In genomic region chr10:123993534-123994416, GRCh38 we compare ENCODE assay signal across 11 cellular contexts.
A peak's percentile ranks its signal among the peaks of the same experiment; 100 is the strongest.
DNase-seq lines count a peak whose midpoint lies in the region; TF ChIP-seq lines count a peak whose summit lies in the region.
"Had no signal": no experiment of that assay in that cellular context is flagged by ENCODE, and none has a peak within 500 bp of the region (broad histone marks: within the 10 kb centered on the region; RNA-seq: fewer than 3 reads in every experiment).

No MANE protein-coding gene starts in this region.

- 0 out of 2 replicates have a peak, but pooled peaks cover 6% of the 10 kb centered on the region for H3K27me3 ChIP-seq in OCI-LY3 (ENCODE audit: low read depth, low read length)
- H3K27me3 ChIP-seq in iPS-15b (ENCODE audit: control insufficient read depth, insufficient read depth, low read length) = peaks cover 47% of the 10 kb centered on the region
- peaks cover 26 to 33% (median 32%) of the 10 kb centered on the region in 3 donors for H3K27me3 ChIP-seq in skeletal muscle tissue (ENCODE audit: control insufficient read depth in 3 of 3, insufficient read depth in 3 of 3, low read length in 3 of 3)
- H3K27me3 ChIP-seq in stomach = peaks cover 0 to 58% (median 44%) of the 10 kb centered on the region in 3 donors

- peak overlapping the region; percentile 97 for H3K4me2 ChIP-seq in OCI-LY3 (ENCODE audit: low read length)

- H3K9me3 ChIP-seq in OCI-LY3 (ENCODE audit: insufficient read depth, low read length) (no peaks in the 10 kb centered on the region), iPS-15b (ENCODE audit: control insufficient read depth, insufficient read depth, low read length) (no peaks in the 10 kb centered on the region), skeletal muscle tissue (ENCODE audit: control insufficient read depth in 3 of 3, low read length in 3 of 3) (no peaks in the 10 kb centered on the region), stomach (no peaks in the 10 kb centered on the region)
- H3K9me3 ChIP-seq: MG63, sigmoid colon, thyroid gland had no signal

- CTCF ChIA-PET in GM10248 (lab: Yijun Ruan, JAX) = interaction anchor here (1.0 to 13.9 kb wide), 36 partner anchors 8 to 439 kb away, joined by 3 to 341 read pairs (median 4); no protein-coding TSS in a partner anchor

- peak; percentile 14 for DNase-seq in GM10248 (ENCODE audit: extremely low spot score)
- no peak for DNase-seq in NOMO-1 treated with DMSO at 0.1 percent for 48 hours (lab: John Stamatoyannopoulos, UW; ENCODE audit: unreplicated experiment)
- DNase-seq in stomach = no peak
- DNase-seq in stimulated activated CD4-positive, alpha-beta T cell treated with anti-CD3 and anti-CD28 coated beads, Interleukin-4, amount 100 ng/mL, for 4 hours = no peak
- DNase-seq in NCI-H1694 treated with DMSO at 0.1 percent for 48 hours (lab: John Stamatoyannopoulos, UW) = no peak

- TF ChIP-seq POLR2A in stomach (IDR thresholded peaks at IDR 0.05) = no peak

- intact Hi-C loops in stomach (cut with DNase I; ENCODE audit: low total_unique reads) = loop anchor here (2.0 kb wide), 1 partner anchor 395 kb away; no protein-coding TSS in a partner anchor

- TF ChIP-seq EP300 in stomach (IDR thresholded peaks at IDR 0.05) = no peak

- POLR2A ChIA-PET in GM10248 (lab: Yijun Ruan, JAX) = no interaction called here

- H2AFZ ChIP-seq in OCI-LY3 (ENCODE audit: low read depth, low read length) = peak overlapping the region; percentile 46; the same call in 1 of the 2 replicates

- H3K79me2 ChIP-seq in OCI-LY3 (ENCODE audit: low read length) = no peaks in the 10 kb centered on the region

- no peak for TF ChIP-seq CTCF in GM10248 (IDR thresholded peaks at IDR 0.05; ENCODE audit: control extremely low read depth, extremely low read depth, low read depth, missing control alignments)
- no peak for TF ChIP-seq CTCF in OCI-LY3 (IDR thresholded peaks at IDR 0.05; ENCODE audit: low read depth, low read length)
- no peak for TF ChIP-seq CTCF in stomach (IDR thresholded peaks at IDR 0.05)

- H3K4me3 ChIP-seq in OCI-LY3 (ENCODE audit: low read length) = peak overlapping the region; percentile 95
- peak overlapping the region; percentile 32 for H3K4me3 ChIP-seq in iPS-15b (ENCODE audit: low read depth, low read length)
- no peak overlapping the region for H3K4me3 ChIP-seq in skeletal muscle tissue (ENCODE audit: low read length in 3 of 3)
- H3K4me3 ChIP-seq in stomach = peak overlapping the region in 2 of 4 donors; percentile 24 to 25
- H3K4me3 ChIP-seq: thyroid gland had no signal

- H3K27ac ChIP-seq in OCI-LY3 (ENCODE audit: low read length) = no peak overlapping the region
- no peak overlapping the region for H3K27ac ChIP-seq in skeletal muscle tissue (ENCODE audit: low read depth, low read length)
- H3K27ac ChIP-seq in stomach = peak overlapping the region in 1 of 5 donors; percentile 65
- H3K27ac ChIP-seq: thyroid gland had no signal

- peaks cover 7% of the 10 kb centered on the region; the same call in 1 of the 2 replicates for H3K4me1 ChIP-seq in OCI-LY3 (ENCODE audit: low read length)
- no peaks in the 10 kb centered on the region for H3K4me1 ChIP-seq in iPS-15b (ENCODE audit: control insufficient read depth, insufficient read depth, low read length)
- peaks cover 11 to 26% (median 15%) of the 10 kb centered on the region in 3 donors for H3K4me1 ChIP-seq in skeletal muscle tissue (ENCODE audit: control insufficient read depth in 3 of 3, insufficient read depth in 3 of 3, low read length in 3 of 3)
- H3K4me1 ChIP-seq in stomach = peaks cover 19 to 45% (median 32%) of the 10 kb centered on the region in 4 donors

- H3K36me3 ChIP-seq in OCI-LY3 (replicated peaks; ENCODE audit: low read depth, low read length) (no peaks in the 10 kb centered on the region), iPS-15b (ENCODE audit: control insufficient read depth, insufficient read depth, low read length) (no peaks in the 10 kb centered on the region), skeletal muscle tissue (ENCODE audit: control insufficient read depth in 3 of 3, insufficient read depth in 3 of 3, low read length in 3 of 3) (no peaks in the 10 kb centered on the region), stomach (no peaks in the 10 kb centered on the region)
- H3K36me3 ChIP-seq: MG63, sigmoid colon, thyroid gland had no signal

- no peaks in the 10 kb centered on the region for H4K20me1 ChIP-seq in OCI-LY3 (ENCODE audit: insufficient read depth, low read length)

- H3K9ac ChIP-seq in OCI-LY3 (ENCODE audit: low read length) (peak overlapping the region; percentile 40; the same call in 1 of the 2 replicates), iPS-15b (ENCODE audit: low read depth, low read length) (no peak overlapping the region), skeletal muscle tissue (ENCODE audit: low read depth in 1 of 3, low read length in 3 of 3) (peak overlapping the region in 2 of 3 donors; percentile 40 to 50)

- 55 to 63% (median 58%) methylated on average over 17 of the region's 17 CpGs for WGBS in stomach, 5 donors

Comparison
In these comparisons a context has a peak if more than half of its experiments do, and no peak if none do; other contexts are left out.
1. H3K4me3 ChIP-seq: peak in OCI-LY3 (single experiment) and iPS-15b (single experiment); none in skeletal muscle tissue (0 of 3).